Comparison of ENCODE assay signal across 21 cellular contexts in the genomic region with DNA sequence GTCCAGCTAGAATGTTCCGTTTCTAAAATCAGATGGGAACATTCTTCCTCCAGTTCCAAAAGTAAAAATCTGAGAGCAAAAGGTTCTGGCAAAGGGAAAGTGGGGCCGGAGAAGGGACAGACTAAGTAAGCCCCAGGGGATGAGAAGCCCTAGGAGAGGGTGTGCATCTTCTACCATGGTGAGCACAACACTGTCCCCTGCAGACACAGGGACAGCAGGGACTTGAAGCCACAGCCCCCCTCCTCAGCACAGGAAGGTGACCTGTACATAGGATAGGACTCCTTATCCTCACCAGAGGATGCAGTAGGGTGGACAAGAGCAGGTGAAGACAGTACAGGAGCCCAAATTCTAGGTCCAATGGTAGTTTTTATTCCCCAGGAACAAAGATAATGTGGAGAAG. TPM values are rescaled to one million over a fixed set of nuclear protein-coding genes. Genes with fewer than 3 reads are reported as not detected.
DNase-seq lines count a peak whose midpoint lies in the region; ATAC-seq and TF ChIP-seq lines count a peak whose summit lies in the region.
"Had no signal": no experiment of that assay in that cellular context is flagged by ENCODE, and none has a peak within 500 bp of the region (broad histone marks: within the 10 kb centered on the region; RNA-seq: fewer than 3 reads in every experiment).

No MANE protein-coding gene starts in this region.

- CTCF ChIA-PET in activated CD8-positive, alpha-beta T cell treated with anti-CD3 and anti-CD28 coated beads, Interleukin-2, amount 10 ng/mL, durations not matched to agents 7 days and 5 days (lab: Charles Lee): interaction anchor here (0.9 kb wide), 1 partner anchor 30 kb away, joined by 3 read pairs; no protein-coding TSS in a partner anchor
- CTCF ChIA-PET in activated CD8-positive, alpha-beta T cell treated with anti-CD3 and anti-CD28 coated beads for 36 hours (lab: Charles Lee): interaction anchor here (1.0 kb wide), 1 partner anchor 13 kb away, joined by 3 read pairs; no protein-coding TSS in a partner anchor
- CTCF ChIA-PET in HEK293 (lab: Yijun Ruan, JAX): interaction anchor here (0.7 to 0.8 kb wide), 3 partner anchors 65 to 99 kb away, joined by 3 to 7 read pairs (median 4); a partner anchor contains a TSS

- no peak for DNase-seq in activated CD8-positive, alpha-beta T cell treated with anti-CD3 and anti-CD28 coated beads, Interleukin-2, amount 10 ng/mL, durations not matched to agents 7 days and 5 days
- no peak for DNase-seq in activated CD8-positive, alpha-beta T cell treated with anti-CD3 and anti-CD28 coated beads for 36 hours
- DNase-seq in glutamatergic neuron (no peak), NCI-H748 (lab: John Stamatoyannopoulos, UW; ENCODE audit: unreplicated experiment) (no peak)
- DNase-seq: Caco-2, DMS53, HCEC 1CT, KG1, NCI-H1417 treated with DMSO at 0.1 percent for 48 hours, NCI-H187 treated with DMSO at 0.1 percent for 48 hours, NCI-H226, NCI-H524, RPMI8226, SHP77 treated with DMSO at 0.1 percent for 48 hours had no signal

- H3K4me1 Mint-ChIP-seq in activated CD8-positive, alpha-beta T cell treated with anti-CD3 and anti-CD28 coated beads, Interleukin-2, amount 10 ng/mL, durations not matched to agents 7 days and 5 days (ENCODE audit: low read depth): peaks cover 1% of the 10 kb centered on the region
- no peaks in the 10 kb centered on the region for H3K4me1 Mint-ChIP-seq in activated CD8-positive, alpha-beta T cell treated with anti-CD3 and anti-CD28 coated beads for 36 hours (ENCODE audit: low read depth)
- H3K4me1 Mint-ChIP-seq in glutamatergic neuron (ENCODE audit: low read depth, unreplicated experiment): peaks cover 7% of the 10 kb centered on the region
- H3K4me1 Mint-ChIP-seq: B cell, GM23338 had no signal

- peak overlapping the region; percentile 44 for H3K27ac Mint-ChIP-seq in activated CD8-positive, alpha-beta T cell treated with anti-CD3 and anti-CD28 coated beads, Interleukin-2, amount 10 ng/mL, durations not matched to agents 7 days and 5 days
- no peak overlapping the region for H3K27ac Mint-ChIP-seq in activated CD8-positive, alpha-beta T cell treated with anti-CD3 and anti-CD28 coated beads for 36 hours
- H3K27ac Mint-ChIP-seq in glutamatergic neuron (ENCODE audit: unreplicated experiment): peak overlapping the region; percentile 92
- H3K27ac Mint-ChIP-seq: B cell, GM23338 had no signal

- no peak overlapping the region for H3K4me3 Mint-ChIP-seq in activated CD8-positive, alpha-beta T cell treated with anti-CD3 and anti-CD28 coated beads, Interleukin-2, amount 10 ng/mL, durations not matched to agents 7 days and 5 days
- no peak overlapping the region for H3K4me3 Mint-ChIP-seq in activated CD8-positive, alpha-beta T cell treated with anti-CD3 and anti-CD28 coated beads for 36 hours
- peak overlapping the region; percentile 39 for H3K4me3 Mint-ChIP-seq in glutamatergic neuron (ENCODE audit: unreplicated experiment)
- H3K4me3 Mint-ChIP-seq: B cell, GM23338 had no signal

- POLR2A ChIA-PET in activated CD8-positive, alpha-beta T cell treated with anti-CD3 and anti-CD28 coated beads, Interleukin-2, amount 10 ng/mL, durations not matched to agents 7 days and 5 days (lab: Charles Lee): no interaction called here
- POLR2A ChIA-PET in activated CD8-positive, alpha-beta T cell treated with anti-CD3 and anti-CD28 coated beads for 36 hours (lab: Charles Lee): interaction anchor here (1.0 kb wide), 1 partner anchor 38 kb away, joined by 3 read pairs; no protein-coding TSS in a partner anchor
- POLR2A ChIA-PET in HEK293 (lab: Yijun Ruan, JAX): no interaction called here

- H3K4me1 ChIP-seq in HEK293 (ENCODE audit: control insufficient read depth, insufficient read depth, low read length) (0 out of 2 replicates have a peak, but pooled peaks cover 3% of the 10 kb centered on the region), subcutaneous abdominal adipose tissue (ENCODE audit: control insufficient read depth in 5 of 5, insufficient read depth in 5 of 5, low read length in 5 of 5) (peaks cover 0 to 9% (median 7%) of the 10 kb centered on the region in 5 donors)
- H3K4me1 ChIP-seq: Caco-2 had no signal

- intact Hi-C loops in activated CD8-positive, alpha-beta T cell treated with anti-CD3 and anti-CD28 coated beads for 36 hours (cut with micrococcal nuclease): no loop called here

- no peaks in the 10 kb centered on the region for H3K9me3 Mint-ChIP-seq in activated CD8-positive, alpha-beta T cell treated with anti-CD3 and anti-CD28 coated beads, Interleukin-2, amount 10 ng/mL, durations not matched to agents 7 days and 5 days (ENCODE audit: insufficient read depth)
- H3K9me3 Mint-ChIP-seq in activated CD8-positive, alpha-beta T cell treated with anti-CD3 and anti-CD28 coated beads for 36 hours: no peaks in the 10 kb centered on the region
- H3K9me3 Mint-ChIP-seq in glutamatergic neuron (ENCODE audit: unreplicated experiment): peaks cover 3% of the 10 kb centered on the region
- H3K9me3 Mint-ChIP-seq: GM23338 had no signal

- TF ChIP-seq CTCF in activated CD8-positive, alpha-beta T cell treated with anti-CD3 and anti-CD28 coated beads for 36 hours (IDR thresholded peaks at IDR 0.05): no peak
- TF ChIP-seq CTCF in HEK293 (tag by site-specific recombination; IDR thresholded peaks at IDR 0.05): no peak
- TF ChIP-seq CTCF in glutamatergic neuron (IDR thresholded peaks at IDR 0.05; ENCODE audit: partially characterized antibody, unreplicated experiment): no peak

- H3K27me3 Mint-ChIP-seq in activated CD8-positive, alpha-beta T cell treated with anti-CD3 and anti-CD28 coated beads, Interleukin-2, amount 10 ng/mL, durations not matched to agents 7 days and 5 days (ENCODE audit: low read depth): no peaks in the 10 kb centered on the region
- no peaks in the 10 kb centered on the region for H3K27me3 Mint-ChIP-seq in activated CD8-positive, alpha-beta T cell treated with anti-CD3 and anti-CD28 coated beads for 36 hours
- peaks cover 5% of the 10 kb centered on the region for H3K27me3 Mint-ChIP-seq in glutamatergic neuron (ENCODE audit: unreplicated experiment)
- H3K27me3 Mint-ChIP-seq: B cell had no signal

- peak overlapping the region; percentile 24; the same call in 1 of the 2 replicates for H3K27ac ChIP-seq in HEK293 (ENCODE audit: extremely low read depth, low read depth, low read length)
- peak overlapping the region; percentile 37 for H3K27ac ChIP-seq in subcutaneous abdominal adipose tissue (ENCODE audit: low read depth, low read length)
- H3K27ac ChIP-seq: 22Rv1 had no signal

- peaks cover 18% of the 10 kb centered on the region for H3K36me3 Mint-ChIP-seq in activated CD8-positive, alpha-beta T cell treated with anti-CD3 and anti-CD28 coated beads, Interleukin-2, amount 10 ng/mL, durations not matched to agents 7 days and 5 days (ENCODE audit: low read depth)
- H3K36me3 Mint-ChIP-seq in activated CD8-positive, alpha-beta T cell treated with anti-CD3 and anti-CD28 coated beads for 36 hours (ENCODE audit: low read depth): peaks cover 8% of the 10 kb centered on the region
- H3K36me3 Mint-ChIP-seq in glutamatergic neuron (ENCODE audit: unreplicated experiment): no peaks in the 10 kb centered on the region

- H3K27me3 ChIP-seq in subcutaneous abdominal adipose tissue (ENCODE audit: control insufficient read depth in 5 of 5, insufficient read depth in 4 of 5, low read length in 5 of 5): no peaks in the 10 kb centered on the region

- ATAC-seq in activated CD8-positive, alpha-beta T cell treated with anti-CD3 and anti-CD28 coated beads, Interleukin-2, amount 10 ng/mL, durations not matched to agents 7 days and 5 days: no peak
- ATAC-seq in activated CD8-positive, alpha-beta T cell treated with anti-CD3 and anti-CD28 coated beads for 36 hours: no peak
- ATAC-seq in GM21367 (IDR thresholded peaks at IDR 0.05; ENCODE audit: unreplicated experiment) (no peak), HG02884 (IDR thresholded peaks at IDR 0.05; ENCODE audit: unreplicated experiment) (no peak)
- ATAC-seq: GM23338 had no signal

- peak overlapping the region in 2 of 5 donors; percentile 4 to 13 for H3K9ac ChIP-seq in subcutaneous abdominal adipose tissue (ENCODE audit: low read length in 5 of 5)

- H3K4me3 ChIP-seq in HEK293 (ENCODE audit: low read depth, low read length) (no peak overlapping the region), subcutaneous abdominal adipose tissue (ENCODE audit: low read depth in 1 of 5, low read length in 5 of 5) (no peak overlapping the region)
- H3K4me3 ChIP-seq: GM23338 had no signal

- H3K36me3 ChIP-seq in HEK293 (ENCODE audit: control insufficient read depth in 2 of 2, insufficient read depth in 1 of 2, low read length in 2 of 2) (peaks cover 0 to 43% of the 10 kb centered on the region in 2 experiments; a peak in 2 of 3 replicates), subcutaneous abdominal adipose tissue (ENCODE audit: control insufficient read depth in 5 of 5, insufficient read depth in 5 of 5, low read length in 5 of 5) (peaks cover 8 to 51% (median 49%) of the 10 kb centered on the region in 5 donors)

- H3K9me3 ChIP-seq in HEK293 (ENCODE audit: control insufficient read depth, insufficient read depth, low read depth, low read length) (no peaks in the 10 kb centered on the region), subcutaneous abdominal adipose tissue (ENCODE audit: control insufficient read depth in 5 of 5, low read length in 5 of 5) (no peaks in the 10 kb centered on the region)
- H3K9me3 ChIP-seq: Caco-2 had no signal

TF ChIP-seq in HEK293, 187 proteins besides CTCF, POLR2A, EP300 and RAD21 (continues in another document):
- TF ChIP-seq ZNF274 (IDR thresholded peaks at IDR 0.05; ENCODE audit: low read length): no peak
- TF ChIP-seq ZNF274 (tag by site-specific recombination; IDR thresholded peaks at IDR 0.05; ENCODE audit: borderline replicate concordance): no peak
- TF ChIP-seq ZNF341 (tag by site-specific recombination; IDR thresholded peaks at IDR 0.05; ENCODE audit: low read depth): no peak

RNA-seq across cellular contexts. Expression of a gene that starts 12.6 kb away (rescaled TPM):
- 10 to 100 TPM; 60.2 to 64.7 TPM for total RNA-seq in activated CD8-positive, alpha-beta T cell treated with anti-CD3 and anti-CD28 coated beads, Interleukin-2, amount 10 ng/mL, durations not matched to agents 7 days and 5 days
- total RNA-seq in activated CD8-positive, alpha-beta T cell treated with anti-CD3 and anti-CD28 coated beads for 36 hours: 10 to 100 TPM; 62.6 to 65.2 TPM
- total RNA-seq in glutamatergic neuron (ENCODE audit: unreplicated experiment): 58.8 TPM

RNA-seq across cellular contexts. Expression of a gene that starts 12.8 kb away (rescaled TPM):
- 10 to 100 TPM; 41.5 to 47.4 TPM for total RNA-seq in activated CD8-positive, alpha-beta T cell treated with anti-CD3 and anti-CD28 coated beads, Interleukin-2, amount 10 ng/mL, durations not matched to agents 7 days and 5 days
- total RNA-seq in activated CD8-positive, alpha-beta T cell treated with anti-CD3 and anti-CD28 coated beads for 36 hours: 10 to 100 TPM; 34.9 to 37.7 TPM
- total RNA-seq in glutamatergic neuron (ENCODE audit: unreplicated experiment): 40.0 TPM

RNA-seq across cellular contexts. Expression of a gene that starts 17.9 kb away (rescaled TPM):
- total RNA-seq in activated CD8-positive, alpha-beta T cell treated with anti-CD3 and anti-CD28 coated beads, Interleukin-2, amount 10 ng/mL, durations not matched to agents 7 days and 5 days: 10 to 100 TPM; 83.7 to 85.1 TPM
- 100 to 1,000 TPM; 125 to 127 TPM for total RNA-seq in activated CD8-positive, alpha-beta T cell treated with anti-CD3 and anti-CD28 coated beads for 36 hours
- 38.5 TPM for total RNA-seq in glutamatergic neuron (ENCODE audit: unreplicated experiment)

RNA-seq across cellular contexts. Expression of a gene that starts 50.4 kb away (rescaled TPM):
- not detected for total RNA-seq in activated CD8-positive, alpha-beta T cell treated with anti-CD3 and anti-CD28 coated beads, Interleukin-2, amount 10 ng/mL, durations not matched to agents 7 days and 5 days
- not detected for total RNA-seq in activated CD8-positive, alpha-beta T cell treated with anti-CD3 and anti-CD28 coated beads for 36 hours
- total RNA-seq in glutamatergic neuron (ENCODE audit: unreplicated experiment): not detected
- total RNA-seq: Caco-2 had no signal
